In genomic region chr10:77111611-77112550, GRCh38 we compare ENCODE assay signal across 8 cellular contexts.
DNase-seq lines count a peak whose midpoint lies in the region; ATAC-seq and TF ChIP-seq lines count a peak whose summit lies in the region.

No MANE protein-coding gene starts in this region.

- no peaks in the 10 kb centered on the region for H3K36me3 ChIP-seq in A673 (ENCODE audit: insufficient read depth, low read length, poor library complexity, severe bottlenecking)
- H3K36me3 ChIP-seq in esophagus muscularis mucosa: peaks cover 0 to 7% (median 2%) of the 10 kb centered on the region in 4 donors

- H3K36me3 Mint-ChIP-seq in nephron (ENCODE audit: low read depth): no peaks in the 10 kb centered on the region

- BruUV-seq in A673 (replicated peaks; lab: Mats Ljungman, UMichigan): no TSS peak

- intact Hi-C loops in A673 (cut with micrococcal nuclease; ENCODE audit: unreplicated experiment): loop anchor here (2.0 to 10.0 kb wide), 6 partner anchors 105 to 1710 kb away; partner anchors contain the start of gene ZNF503
- intact Hi-C loops in esophagus muscularis mucosa (cut with DNase I): no loop called here

- TF ChIP-seq CTCF in A673 (conservative IDR thresholded peaks at IDR 0.05; ENCODE audit: low read depth, low read length) (peak; percentile 82), esophagus muscularis mucosa (IDR thresholded peaks at IDR 0.05) (peak; percentile 78 to 86 (median 86)), nephron (IDR thresholded peaks at IDR 0.05; ENCODE audit: unreplicated experiment in 3 of 3) (peak; percentile 92 to 95 (median 92))

- peaks cover 3% of the 10 kb centered on the region for H3K27me3 Mint-ChIP-seq in nephron (ENCODE audit: low read depth)

- H3K27me3 ChIP-seq in A673 (replicated peaks; ENCODE audit: insufficient read depth, low read depth, low read length, poor library complexity): no peaks in the 10 kb centered on the region
- no peaks in the 10 kb centered on the region for H3K27me3 ChIP-seq in esophagus muscularis mucosa

- H3K4me1 Mint-ChIP-seq in nephron: peaks cover 19% of the 10 kb centered on the region

- H3K9me3 ChIP-seq in A673 (ENCODE audit: low read depth, low read length, poor library complexity, severe bottlenecking) (no peaks in the 10 kb centered on the region), esophagus muscularis mucosa (no peaks in the 10 kb centered on the region)

- DNase-seq in A673 (ENCODE audit: low spot score) (peak; percentile 57), GM04504 (ENCODE audit: low read depth) (peak; percentile 54), HK-2 (ENCODE audit: unreplicated experiment) (peak; percentile 50), RPMI8226 (peak; percentile 14), esophagus muscularis mucosa (ENCODE audit: extremely low spot score) (peak; percentile 90)

- H3K4me1 ChIP-seq in A673 (ENCODE audit: insufficient read depth, low read length, poor library complexity, severe bottlenecking): no peaks in the 10 kb centered on the region
- H3K4me1 ChIP-seq in esophagus muscularis mucosa: peaks cover 4 to 46% (median 28%) of the 10 kb centered on the region in 4 donors

- CTCF ChIA-PET in A673 (lab: Charles Lee): interaction anchor here (0.5 kb wide), 1 partner anchor 648 kb away, joined by 3 read pairs; no protein-coding TSS in a partner anchor

- POLR2A ChIA-PET in A673 (lab: Charles Lee; ENCODE audit: low non-redundant PET): no interaction called here

- peak overlapping the region; percentile 61 to 83 (median 71) for H3K27ac Mint-ChIP-seq in nephron

- no peak for TF ChIP-seq POLR2A in esophagus muscularis mucosa (IDR thresholded peaks at IDR 0.05; ENCODE audit: low read depth)

- no peak overlapping the region for H3K4me3 ChIP-seq in A673 (ENCODE audit: low read depth, low read length, poor library complexity, severe bottlenecking)
- H3K4me3 ChIP-seq in esophagus muscularis mucosa: no peak overlapping the region

- TF ChIP-seq EP300 in esophagus muscularis mucosa (IDR thresholded peaks at IDR 0.05): no peak

- no peak overlapping the region for H3K27ac ChIP-seq in A673 (ENCODE audit: low read depth, low read length, poor library complexity, severe bottlenecking)
- peak overlapping the region in 1 of 4 donors; percentile 45 for H3K27ac ChIP-seq in esophagus muscularis mucosa (replicated peaks in 1 of 4)

- WGBS in esophagus muscularis mucosa: 50% methylated on average over 12 of the region's 12 CpGs

- no peak overlapping the region for H3K4me3 Mint-ChIP-seq in nephron

- ATAC-seq in HG02642 (IDR thresholded peaks at IDR 0.05; ENCODE audit: poor library complexity, unreplicated experiment): no peak
- no peak for ATAC-seq in HG03280 (IDR thresholded peaks at IDR 0.05; ENCODE audit: unreplicated experiment)

- H3K9me3 Mint-ChIP-seq in nephron: no peaks in the 10 kb centered on the region

Comparison
In these comparisons a context has a peak if more than half of its experiments do, and no peak if none do; other contexts are left out.
1. DNase-seq: peak in every context shown above with its lines; median percentile 90 in esophagus muscularis mucosa; 57 in A673; 54 in GM04504; 50 in HK-2; 14 in RPMI8226.